ENCODE assay signal across 1 cellular context in genomic region chr2:20177556-20178403, GRCh38.
TF ChIP-seq lines count a peak whose summit lies in the region.

No MANE protein-coding gene starts in this region.

TF ChIP-seq in SK-N-SH treated with all-trans-retinoic acid at 6 μM for 48 hours, 23 proteins besides CTCF, POLR2A, EP300 and RAD21 (continued from another document):
- TF ChIP-seq CSDC2 (CRISPR knock-in tag; IDR thresholded peaks at IDR 0.05) (no peak), CREB5 (CRISPR knock-in tag; IDR thresholded peaks at IDR 0.05; ENCODE audit: low read depth) (no peak), TSHZ2 (CRISPR knock-in tag; IDR thresholded peaks at IDR 0.05) (no peak), PATZ1 (CRISPR knock-in tag; IDR thresholded peaks at IDR 0.05; ENCODE audit: borderline replicate concordance) (no peak)
TF ChIP-seq in SK-N-SH treated with all-trans-retinoic acid at 6 μM for 48 hours: peak in this region for 0.
